ENCODE assay signal across 8 cellular contexts in the genomic region with DNA sequence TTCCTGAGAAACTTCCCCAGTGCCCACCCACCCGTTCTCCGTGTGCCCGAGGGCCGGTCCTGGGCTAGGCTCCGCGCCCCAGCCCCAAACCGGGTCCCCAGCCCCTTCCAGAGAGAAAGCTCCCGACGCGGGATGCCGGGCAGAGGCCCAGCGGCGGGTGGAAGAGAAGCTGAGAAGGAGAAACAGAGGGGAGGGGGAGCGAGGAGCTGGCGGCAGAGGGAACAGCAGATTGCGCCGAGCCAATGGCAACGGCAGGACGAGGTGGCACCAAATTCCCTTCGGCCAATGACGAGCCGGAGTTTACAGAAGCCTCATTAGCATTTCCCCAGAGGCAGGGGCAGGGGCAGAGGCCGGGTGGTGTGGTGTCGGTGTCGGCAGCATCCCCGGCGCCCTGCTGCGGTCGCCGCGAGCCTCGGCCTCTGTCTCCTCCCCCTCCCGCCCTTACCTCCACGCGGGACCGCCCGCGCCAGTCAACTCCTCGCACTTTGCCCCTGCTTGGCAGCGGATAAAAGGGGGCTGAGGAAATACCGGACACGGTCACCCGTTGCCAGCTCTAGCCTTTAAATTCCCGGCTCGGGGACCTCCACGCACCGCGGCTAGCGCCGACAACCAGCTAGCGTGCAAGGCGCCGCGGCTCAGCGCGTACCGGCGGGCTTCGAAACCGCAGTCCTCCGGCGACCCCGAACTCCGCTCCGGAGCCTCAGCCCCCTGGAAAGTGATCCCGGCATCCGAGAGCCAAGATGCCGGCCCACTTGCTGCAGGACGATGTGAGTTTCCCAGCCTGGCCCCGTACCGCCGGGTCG. TPM values are rescaled to one million over a fixed set of nuclear protein-coding genes. Genes with fewer than 3 reads are reported as not detected.
DNase-seq lines count a peak whose midpoint lies in the region; ATAC-seq and TF ChIP-seq lines count a peak whose summit lies in the region.

TSS of gene SCD (plus strand) at position 469 of the 803 bp plus-strand sequence. CDS start at position 741, 272 bp downstream.

- peaks cover 44% of the 10 kb centered on the region for H4K20me1 ChIP-seq in DND-41 (ENCODE audit: insufficient read depth, low read length)
- peaks cover 42% of the 10 kb centered on the region for H4K20me1 ChIP-seq in GM23338 (replicated peaks; ENCODE audit: insufficient read depth)

- H3K27ac Mint-ChIP-seq in GM23338 (peak within 1 kb of the TSS; percentile 92), naive B cell (peak within 1 kb of the TSS; percentile 69 to 93 (median 84))
- H3K27ac Mint-ChIP-seq in stimulated activated effector memory CD8-positive, alpha-beta T cell treated with anti-CD3 and anti-CD28 coated beads, Interleukin-12 subunit alpha, Interleukin-12 subunit beta, amount 100 ng/mL, for 72 hours: peak within 1 kb of the TSS; percentile 94

- peaks cover 62% of the 10 kb centered on the region for H3K79me2 ChIP-seq in DND-41 (ENCODE audit: insufficient read depth, low read length)
- peaks cover 64% of the 10 kb centered on the region for H3K79me2 ChIP-seq in GM23338 (replicated peaks; ENCODE audit: insufficient read depth)

- peak within 1 kb of the TSS; percentile 92 for H3K4me3 Mint-ChIP-seq in GM23338
- H3K4me3 Mint-ChIP-seq in naive B cell: peak within 1 kb of the TSS; percentile 72 to 94 (median 84)
- H3K4me3 Mint-ChIP-seq in stimulated activated effector memory CD8-positive, alpha-beta T cell treated with anti-CD3 and anti-CD28 coated beads, Interleukin-12 subunit alpha, Interleukin-12 subunit beta, amount 100 ng/mL, for 72 hours: peak within 1 kb of the TSS; percentile 98

- no peaks in the 10 kb centered on the region for H3K9me3 ChIP-seq in DND-41 (ENCODE audit: insufficient read depth, low read length, severe bottlenecking)

- H3K4me2 ChIP-seq in DND-41 (ENCODE audit: insufficient read depth, low read length): peak within 1 kb of the TSS; percentile 91
- H3K4me2 ChIP-seq in GM23338: peak within 1 kb of the TSS; percentile 99

- peaks cover 54% of the 10 kb centered on the region for H3K4me1 Mint-ChIP-seq in GM23338
- peaks cover 14 to 37% (median 25%) of the 10 kb centered on the region in 3 donors for H3K4me1 Mint-ChIP-seq in naive B cell
- peaks cover 78% of the 10 kb centered on the region for H3K4me1 Mint-ChIP-seq in stimulated activated effector memory CD8-positive, alpha-beta T cell treated with anti-CD3 and anti-CD28 coated beads, Interleukin-12 subunit alpha, Interleukin-12 subunit beta, amount 100 ng/mL, for 72 hours

- H3K9me2 ChIP-seq in GM23338 (ENCODE audit: insufficient read depth): no peaks in the 10 kb centered on the region

- H3K27ac ChIP-seq in DND-41 (ENCODE audit: low read length) (peak within 1 kb of the TSS; percentile 89), GM23338 (ENCODE audit: low read depth) (peak within 1 kb of the TSS; percentile 94)

- peak within 1 kb of the TSS; percentile 73 to 99 for H3K4me3 ChIP-seq in DND-41 (ENCODE audit: low read depth in 1 of 2, low read length in 2 of 2)
- peak within 1 kb of the TSS; percentile 100 for H3K4me3 ChIP-seq in GM23338

- no peak for TF ChIP-seq CTCF in DND-41 (IDR thresholded peaks at IDR 0.05; ENCODE audit: borderline replicate concordance, extremely low read depth, low read length, poor library complexity, severe bottlenecking)
- TF ChIP-seq CTCF in GM23338 (conservative IDR thresholded peaks at IDR 0.05; ENCODE audit: low read depth in 2 of 2): no peak

- H3K36me3 Mint-ChIP-seq in GM23338 (ENCODE audit: low read depth): peaks cover 45% of the 10 kb centered on the region
- peaks cover under 1 to 13% of the 10 kb centered on the region in 2 donors for H3K36me3 Mint-ChIP-seq in naive B cell
- peaks cover 57% of the 10 kb centered on the region for H3K36me3 Mint-ChIP-seq in stimulated activated effector memory CD8-positive, alpha-beta T cell treated with anti-CD3 and anti-CD28 coated beads, Interleukin-12 subunit alpha, Interleukin-12 subunit beta, amount 100 ng/mL, for 72 hours

- ATAC-seq in DND-41 (ENCODE audit: insufficient read depth, low read depth): peak; percentile 93
- peak; percentile 86 for ATAC-seq in GM23338
- peak; percentile 90 to 92 for ATAC-seq in naive B cell (ENCODE audit: low read depth in 2 of 2)
- ATAC-seq in stimulated activated effector memory CD8-positive, alpha-beta T cell treated with anti-CD3 and anti-CD28 coated beads, Interleukin-12 subunit alpha, Interleukin-12 subunit beta, amount 100 ng/mL, for 72 hours: peak; percentile 95

- H3K36me3 ChIP-seq in DND-41 (ENCODE audit: insufficient read depth, low read length) (peaks cover 48% of the 10 kb centered on the region), GM23338 (ENCODE audit: insufficient read depth) (peaks cover 39% of the 10 kb centered on the region)

- H3K4me1 ChIP-seq in DND-41 (ENCODE audit: insufficient read depth, low read length) (peaks cover 52% of the 10 kb centered on the region), GM23338 (ENCODE audit: insufficient read depth) (peaks cover 54% of the 10 kb centered on the region)

- H2AFZ ChIP-seq in DND-41 (ENCODE audit: low read depth, low read length): peak within 1 kb of the TSS; percentile 75
- H2AFZ ChIP-seq in GM23338: no peak within 1 kb of the TSS

- H3K9me3 Mint-ChIP-seq in GM23338 (no peaks in the 10 kb centered on the region), naive B cell (no peaks in the 10 kb centered on the region)
- no peaks in the 10 kb centered on the region for H3K9me3 Mint-ChIP-seq in stimulated activated effector memory CD8-positive, alpha-beta T cell treated with anti-CD3 and anti-CD28 coated beads, Interleukin-12 subunit alpha, Interleukin-12 subunit beta, amount 100 ng/mL, for 72 hours

- peak within 1 kb of the TSS; percentile 93 for H3K9ac ChIP-seq in DND-41 (ENCODE audit: low read depth, low read length)

- peaks cover 24% of the 10 kb centered on the region for H3F3A ChIP-seq in GM23338 (replicated peaks; ENCODE audit: low read depth)

- H3K27me3 Mint-ChIP-seq in GM23338 (ENCODE audit: insufficient read depth, low read depth, poor library complexity) (peaks cover 14% of the 10 kb centered on the region), naive B cell (no peaks in the 10 kb centered on the region)

- H3K27me3 ChIP-seq in DND-41 (ENCODE audit: insufficient read depth, low read length, poor library complexity) (no peaks in the 10 kb centered on the region), GM23338 (ENCODE audit: insufficient read depth) (no peaks in the 10 kb centered on the region)

- peak; percentile 94 for DNase-seq in DND-41
- peak; percentile 99 for DNase-seq in GM23338 (ENCODE audit: low spot score)
- DNase-seq in Kasumi-1 (lab: John Stamatoyannopoulos, UW): peak; percentile 99
- peak; percentile 95 for DNase-seq in RKO (ENCODE audit: low spot score)
- DNase-seq in activated T-helper 1 cell treated with Interleukin-2 at 50 U/mL for 16 hours (ENCODE audit: low read depth): peak; percentile 59
- peak; percentile 95 for DNase-seq in fibroblast of gingiva (ENCODE audit: low read depth)
- DNase-seq in naive B cell: peak; percentile 85
- peak; percentile 64 to 90 for DNase-seq in stimulated activated effector memory CD8-positive, alpha-beta T cell treated with anti-CD3 and anti-CD28 coated beads, Interleukin-12 subunit alpha, Interleukin-12 subunit beta, amount 100 ng/mL, for 72 hours (ENCODE audit: low spot score in 2 of 2)

RNA-seq across cellular contexts. Expression of gene SCD, which starts in this region (rescaled TPM):
- total RNA-seq in GM23338 (2014; rRNA removed; shearing (Covaris generic)): 781 and 816 TPM in 2 replicates
- polyA plus RNA-seq in GM23338 (2016; fragmentation: Nextera tagmentation; extraction: Ambion mirVana) (325 and 338 TPM in 2 replicates), naive B cell (ENCODE audit: low read depth in 6 of 6) (1 to 10 TPM; 1.7 to 8.3 (median 4.2) TPM)

Comparison
In these comparisons a context has a peak if more than half of its experiments do, and no peak if none do; other contexts are left out.
1. Peak in every context shown above with its lines: DNase-seq, ATAC-seq, H3K4me3 ChIP-seq and H3K27ac ChIP-seq.
2. RNA of gene SCD (polyA plus RNA-seq): 325 to 338 TPM in GM23338; 1.7 to 8.3 TPM in naive B cell; every median in the first group is over 10 times any median in the second.